23 cellular contexts compared by ENCODE assay signal in genomic region chr13:32068255-32068654, GRCh38.
"Had no signal": no experiment of that assay in that cellular context is flagged by ENCODE, and none has a peak within 500 bp of the region (broad histone marks: within the 10 kb centered on the region; RNA-seq: fewer than 3 reads in every experiment).

No MANE protein-coding gene starts in this region.

- H3K4me3 Mint-ChIP-seq: activated CD4-positive, alpha-beta memory T cell treated with anti-CD3 and anti-CD28 coated beads for 36 hours; activated CD4-positive, alpha-beta T cell treated with anti-CD3 and anti-CD28 coated beads, Interleukin-2, amount 10 ng/mL, durations not matched to agents 24 days and 14 days; activated naive CD4-positive, alpha-beta T cell treated with anti-CD3 and anti-CD28 coated beads for 36 hours; activated naive CD8-positive, alpha-beta T cell; activated T-cell treated with anti-CD3 and anti-CD28 coated beads, Interleukin-2, amount 50 U/mL, for 4 hours; brain; central memory CD8-positive, alpha-beta T cell; T-helper 17 cell had no signal

- H3K4me1 Mint-ChIP-seq: activated CD4-positive, alpha-beta T cell treated with anti-CD3 and anti-CD28 coated beads, Interleukin-2, amount 10 ng/mL, durations not matched to agents 24 days and 14 days; central memory CD8-positive, alpha-beta T cell had no signal

- ATAC-seq: activated T-cell treated with anti-CD3 and anti-CD28 coated beads, Interleukin-2, amount 50 U/mL, for 4 hours; T-helper 17 cell had no signal

- H3K4me2 ChIP-seq: KMS-11 had no signal

- DNase-seq: activated CD4-positive, alpha-beta memory T cell treated with anti-CD3 and anti-CD28 coated beads for 36 hours; activated CD4-positive, alpha-beta T cell treated with anti-CD3 and anti-CD28 coated beads, Interleukin-2, amount 10 ng/mL, durations not matched to agents 24 days and 14 days; activated CD4-positive, CD25-positive, alpha-beta regulatory T cell treated with anti-CD3 and anti-CD28 coated beads, Interleukin-2, amount 50 U/mL, for 72 hours; activated CD8-positive, alpha-beta memory T cell treated with anti-CD3 and anti-CD28 coated beads for 24 hours; activated gamma-delta T cell; activated naive CD4-positive, alpha-beta T cell treated with anti-CD3 and anti-CD28 coated beads for 36 hours; activated T-cell treated with anti-CD3 and anti-CD28 coated beads, Interleukin-2, amount 50 U/mL, for 4 hours; amygdala; MG63; MV-4-11; NCI-H1105; NCI-H1436; NCI-H1694 treated with DMSO at 0.1 percent for 48 hours; NCI-H2029 treated with DMSO at 0.1 percent for 48 hours; NCI-H446; NCI-H524; SIG-M5; T-helper 17 cell; T-helper 9 cell had no signal

- H3K36me3 ChIP-seq: MG63 had no signal

- H3K9ac ChIP-seq: KMS-11 had no signal

- H3K9me3 ChIP-seq: MG63 had no signal

- H3K27me3 Mint-ChIP-seq: activated CD4-positive, alpha-beta memory T cell treated with anti-CD3 and anti-CD28 coated beads for 36 hours; activated CD4-positive, alpha-beta T cell treated with anti-CD3 and anti-CD28 coated beads, Interleukin-2, amount 10 ng/mL, durations not matched to agents 24 days and 14 days; activated naive CD8-positive, alpha-beta T cell; brain; T-helper 17 cell had no signal

- H3K27ac ChIP-seq: KMS-11 had no signal

- H3K27ac Mint-ChIP-seq: activated CD4-positive, alpha-beta memory T cell treated with anti-CD3 and anti-CD28 coated beads for 36 hours; activated CD4-positive, alpha-beta T cell treated with anti-CD3 and anti-CD28 coated beads, Interleukin-2, amount 10 ng/mL, durations not matched to agents 24 days and 14 days; activated naive CD4-positive, alpha-beta T cell treated with anti-CD3 and anti-CD28 coated beads for 36 hours; activated naive CD8-positive, alpha-beta T cell had no signal

- H3K4me3 ChIP-seq: MG63 had no signal

- H3K27me3 ChIP-seq: MG63 had no signal

- H3K9me3 Mint-ChIP-seq: activated naive CD4-positive, alpha-beta T cell treated with anti-CD3 and anti-CD28 coated beads for 36 hours; activated T-cell treated with anti-CD3 and anti-CD28 coated beads, Interleukin-2, amount 50 U/mL, for 4 hours; central memory CD8-positive, alpha-beta T cell had no signal

- H3K36me3 Mint-ChIP-seq: activated naive CD8-positive, alpha-beta T cell had no signal
